Comparison of ENCODE assay signal across 1 cellular context in the genomic region with DNA sequence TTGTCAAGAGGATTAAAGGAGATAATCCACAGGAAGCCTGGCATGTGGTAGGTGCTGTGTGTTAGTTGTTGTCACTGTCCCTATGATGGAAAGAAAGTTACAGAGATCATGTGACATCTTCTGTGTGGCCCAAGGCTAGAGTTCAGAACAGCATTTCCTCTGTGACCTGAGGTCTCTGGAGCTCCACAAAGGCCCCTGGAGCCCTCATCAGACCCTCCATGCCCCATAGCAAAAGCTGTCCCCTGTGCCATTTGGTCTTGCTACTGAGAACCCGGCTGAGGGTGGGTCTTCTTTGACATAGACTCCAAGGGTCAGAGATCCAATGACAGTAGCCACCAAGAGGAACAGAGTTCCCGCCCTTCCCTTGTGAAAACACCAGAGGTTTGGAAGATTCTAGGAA.
TF ChIP-seq lines count a peak whose summit lies in the region.

No MANE protein-coding gene starts in this region.

TF ChIP-seq in K562, 482 proteins besides CTCF, POLR2A, EP300 and RAD21:
- TF ChIP-seq BRD4 (IDR thresholded peaks at IDR 0.05), result no peak
- TF ChIP-seq, protein P1, sequence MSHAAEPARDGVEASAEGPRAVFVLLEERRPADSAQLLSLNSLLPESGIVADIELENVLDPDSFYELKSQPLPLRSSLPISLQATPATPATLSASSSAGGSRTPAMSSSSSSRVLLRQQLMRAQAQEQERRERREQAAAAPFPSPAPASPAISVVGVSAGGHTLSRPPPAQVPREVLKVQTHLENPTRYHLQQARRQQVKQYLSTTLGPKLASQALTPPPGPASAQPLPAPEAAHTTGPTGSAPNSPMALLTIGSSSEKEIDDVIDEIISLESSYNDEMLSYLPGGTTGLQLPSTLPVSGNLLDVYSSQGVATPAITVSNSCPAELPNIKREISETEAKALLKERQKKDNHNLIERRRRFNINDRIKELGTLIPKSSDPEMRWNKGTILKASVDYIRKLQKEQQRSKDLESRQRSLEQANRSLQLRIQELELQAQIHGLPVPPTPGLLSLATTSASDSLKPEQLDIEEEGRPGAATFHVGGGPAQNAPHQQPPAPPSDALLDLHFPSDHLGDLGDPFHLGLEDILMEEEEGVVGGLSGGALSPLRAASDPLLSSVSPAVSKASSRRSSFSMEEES (CRISPR knock-in tag; IDR thresholded peaks at IDR 0.05), result peak; percentile 82
